ENCODE assay signal across 10 cellular contexts in the genomic region with DNA sequence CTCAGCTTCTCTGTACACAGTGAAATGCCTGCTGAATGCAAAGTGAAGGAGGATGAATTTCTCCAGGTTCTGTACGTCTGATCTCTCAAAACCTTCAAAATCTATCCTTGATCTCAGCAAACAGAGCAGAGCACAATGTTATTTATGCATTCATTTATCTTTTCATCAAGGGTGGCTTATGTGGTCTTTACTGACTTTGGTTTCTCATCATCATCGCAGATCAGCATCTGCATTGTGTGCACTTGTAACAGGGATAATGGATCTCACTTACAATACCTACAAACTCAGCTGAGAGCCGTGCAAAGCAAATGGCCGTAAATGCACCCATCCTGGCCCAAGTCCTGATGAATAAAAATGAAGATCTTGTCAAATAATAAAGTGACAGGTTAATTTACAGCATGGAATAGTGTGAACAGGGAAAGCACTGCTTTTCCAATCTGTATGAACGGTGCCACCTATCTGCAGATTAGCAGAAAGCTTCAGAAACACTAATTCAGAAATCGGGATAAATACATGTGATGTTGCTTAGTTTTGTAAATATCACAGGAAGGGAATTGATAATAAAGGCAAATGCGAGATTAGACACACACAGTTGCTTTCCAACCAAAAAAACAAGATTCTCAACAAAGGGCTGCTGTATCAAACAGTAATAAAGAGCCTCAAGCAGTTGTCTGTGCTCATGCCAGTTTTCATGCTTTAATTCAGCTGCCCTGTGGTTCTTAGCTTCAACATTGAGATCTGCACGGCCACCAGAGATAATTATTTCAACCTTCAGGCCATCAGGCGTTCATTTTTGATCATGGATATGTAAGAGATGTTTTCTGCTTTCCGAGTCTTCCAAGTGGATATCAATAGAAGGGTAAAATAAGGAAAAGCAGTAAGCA.
A peak's percentile ranks its signal among the peaks of the same experiment; 100 is the strongest.
DNase-seq lines count a peak whose midpoint lies in the region; ATAC-seq and TF ChIP-seq lines count a peak whose summit lies in the region.
"Had no signal": no experiment of that assay in that cellular context is flagged by ENCODE, and none has a peak within 500 bp of the region (broad histone marks: within the 10 kb centered on the region; RNA-seq: fewer than 3 reads in every experiment).

No MANE protein-coding gene starts in this region.

- intact Hi-C loops in gastrocnemius medialis (cut with DNase I; ENCODE audit: low total_unique reads) = no loop called here

- H3K27me3 ChIP-seq in Peyer's patch = no peaks in the 10 kb centered on the region
- no peaks in the 10 kb centered on the region for H3K27me3 ChIP-seq in gastrocnemius medialis
- H3K27me3 ChIP-seq: gastroesophageal sphincter had no signal

- H3K4me1 ChIP-seq in HEK293 (ENCODE audit: control insufficient read depth, insufficient read depth, low read length) (peaks cover 7% of the 10 kb centered on the region; the same call in 1 of the 2 replicates), Peyer's patch (peaks cover 0 to 4% (median 0%) of the 10 kb centered on the region in 4 donors), gastrocnemius medialis (peaks cover 15 to 19% of the 10 kb centered on the region in 2 donors)

- H3K36me3 ChIP-seq in HEK293 (ENCODE audit: control insufficient read depth in 2 of 2, insufficient read depth in 1 of 2, low read length in 2 of 2) = no peaks in the 10 kb centered on the region
- H3K36me3 ChIP-seq in Peyer's patch = no peaks in the 10 kb centered on the region
- H3K36me3 ChIP-seq in gastrocnemius medialis = no peaks in the 10 kb centered on the region
- H3K36me3 ChIP-seq: gastroesophageal sphincter had no signal

- POLR2A ChIA-PET in HEK293 (lab: Yijun Ruan, JAX) = no interaction called here

- H3K4me3 ChIP-seq in HEK293 (ENCODE audit: low read depth, low read length) (no peak overlapping the region), Peyer's patch (no peak overlapping the region), gastrocnemius medialis (no peak overlapping the region)
- H3K4me3 ChIP-seq: gastroesophageal sphincter had no signal

- no peak for TF ChIP-seq POLR2A in Peyer's patch (IDR thresholded peaks at IDR 0.05)
- no peak for TF ChIP-seq POLR2A in gastrocnemius medialis (IDR thresholded peaks at IDR 0.05)

- peak; percentile 4 to 37 for DNase-seq in AML-193 (lab: John Stamatoyannopoulos, UW)
- peak; percentile 33 for DNase-seq in SK-N-DZ (ENCODE audit: low spot score)
- peak; percentile 69 for DNase-seq in inferior parietal cortex (ENCODE audit: extremely low spot score)
- no peak for DNase-seq in Peyer's patch
- DNase-seq in gastrocnemius medialis = no peak
- DNase-seq: activated CD4-positive, alpha-beta T cell treated with anti-CD3 and anti-CD28 coated beads, Interleukin-2, amount 50 U/mL, for 1 hour had no signal

- ATAC-seq in gastrocnemius medialis (no peak), HG02763 (IDR thresholded peaks at IDR 0.05; ENCODE audit: unreplicated experiment) (no peak), HG03139 (IDR thresholded peaks at IDR 0.05; ENCODE audit: unreplicated experiment) (no peak)
- ATAC-seq: gastroesophageal sphincter had no signal

- no peak overlapping the region for H3K27ac ChIP-seq in HEK293 (ENCODE audit: extremely low read depth, low read depth, low read length)
- H3K27ac ChIP-seq in Peyer's patch = no peak overlapping the region
- H3K27ac ChIP-seq in gastrocnemius medialis = no peak overlapping the region
- H3K27ac ChIP-seq: gastroesophageal sphincter had no signal

- TF ChIP-seq CTCF in HEK293 (tag by site-specific recombination; IDR thresholded peaks at IDR 0.05) (no peak), Peyer's patch (IDR thresholded peaks at IDR 0.05) (peak in 2 of 6 experiments; percentile 14 to 29), gastrocnemius medialis (IDR thresholded peaks at IDR 0.05 in 4 of 5, conservative IDR thresholded peaks at IDR 0.05 in 1 of 5) (peak in 2 of 5 experiments; percentile 23 to 33)

- H3K9me3 ChIP-seq in HEK293 (ENCODE audit: control insufficient read depth, insufficient read depth, low read depth, low read length) = no peaks in the 10 kb centered on the region
- no peaks in the 10 kb centered on the region for H3K9me3 ChIP-seq in Peyer's patch
- H3K9me3 ChIP-seq in gastrocnemius medialis = no peaks in the 10 kb centered on the region
- H3K9me3 ChIP-seq: gastroesophageal sphincter had no signal

- in situ Hi-C loops in gastrocnemius medialis (cut with MboI; ENCODE audit: low sequenced_read_pairs in 4 of 4) = no loop called here

- CTCF ChIA-PET in HEK293 (lab: Yijun Ruan, JAX) = interaction anchor here (0.5 to 2.0 kb wide), 20 partner anchors 10 to 1262 kb away, joined by 3 to 11 read pairs (median 4); no protein-coding TSS in a partner anchor

TF ChIP-seq in HEK293, 187 proteins besides CTCF, POLR2A, EP300 and RAD21 (continues in another document):
- TF ChIP-seq ZNF274 (IDR thresholded peaks at IDR 0.05; ENCODE audit: low read length) (no peak), ZNF274 (tag by site-specific recombination; IDR thresholded peaks at IDR 0.05; ENCODE audit: borderline replicate concordance) (no peak), GLIS2 (tag by site-specific recombination; IDR thresholded peaks at IDR 0.05) (no peak), ZNF623 (tag by site-specific recombination; IDR thresholded peaks at IDR 0.05) (no peak), ZNF239 (tag by site-specific recombination; IDR thresholded peaks at IDR 0.05) (no peak), ZNF707 (tag by site-specific recombination; IDR thresholded peaks at IDR 0.05) (no peak), ZNF19 (tag by site-specific recombination; IDR thresholded peaks at IDR 0.05; ENCODE audit: low read depth) (no peak), ZNF837 (tag by site-specific recombination; IDR thresholded peaks at IDR 0.05) (no peak), IKZF3 (tag by site-specific recombination; IDR thresholded peaks at IDR 0.05) (no peak), ZNF658 (tag by site-specific recombination; IDR thresholded peaks at IDR 0.05) (no peak), SETDB1 (IDR thresholded peaks at IDR 0.05; ENCODE audit: insufficient read length, low read length) (no peak), ZNF350 (tag by site-specific recombination; IDR thresholded peaks at IDR 0.05) (no peak), ZNF514 (tag by site-specific recombination; IDR thresholded peaks at IDR 0.05) (no peak), ZNF211 (tag by site-specific recombination; IDR thresholded peaks at IDR 0.05; ENCODE audit: low read depth) (no peak), ZNF157 (tag by site-specific recombination; IDR thresholded peaks at IDR 0.05) (no peak), ZNF184 (tag by site-specific recombination; IDR thresholded peaks at IDR 0.05) (no peak), SP3 (tag by site-specific recombination; IDR thresholded peaks at IDR 0.05) (no peak), PRDM1 (tag by site-specific recombination; IDR thresholded peaks at IDR 0.05) (peak; percentile 45; the same call in 1 of the 2 replicates), ZNF561 (tag by site-specific recombination; IDR thresholded peaks at IDR 0.05; ENCODE audit: borderline replicate concordance) (no peak), ZNF335 (tag by site-specific recombination; conservative IDR thresholded peaks at IDR 0.05) (0 out of 2 replicates have a peak, but pooled peaks have one; percentile 19), ZNF433 (tag by site-specific recombination; IDR thresholded peaks at IDR 0.05; ENCODE audit: low read depth) (no peak)
- TF ChIP-seq, protein P1, sequence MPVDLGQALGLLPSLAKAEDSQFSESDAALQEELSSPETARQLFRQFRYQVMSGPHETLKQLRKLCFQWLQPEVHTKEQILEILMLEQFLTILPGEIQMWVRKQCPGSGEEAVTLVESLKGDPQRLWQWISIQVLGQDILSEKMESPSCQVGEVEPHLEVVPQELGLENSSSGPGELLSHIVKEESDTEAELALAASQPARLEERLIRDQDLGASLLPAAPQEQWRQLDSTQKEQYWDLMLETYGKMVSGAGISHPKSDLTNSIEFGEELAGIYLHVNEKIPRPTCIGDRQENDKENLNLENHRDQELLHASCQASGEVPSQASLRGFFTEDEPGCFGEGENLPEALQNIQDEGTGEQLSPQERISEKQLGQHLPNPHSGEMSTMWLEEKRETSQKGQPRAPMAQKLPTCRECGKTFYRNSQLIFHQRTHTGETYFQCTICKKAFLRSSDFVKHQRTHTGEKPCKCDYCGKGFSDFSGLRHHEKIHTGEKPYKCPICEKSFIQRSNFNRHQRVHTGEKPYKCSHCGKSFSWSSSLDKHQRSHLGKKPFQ (tag by site-specific recombination; IDR thresholded peaks at IDR 0.05) = peak; percentile 95
- TF ChIP-seq, protein P2, sequence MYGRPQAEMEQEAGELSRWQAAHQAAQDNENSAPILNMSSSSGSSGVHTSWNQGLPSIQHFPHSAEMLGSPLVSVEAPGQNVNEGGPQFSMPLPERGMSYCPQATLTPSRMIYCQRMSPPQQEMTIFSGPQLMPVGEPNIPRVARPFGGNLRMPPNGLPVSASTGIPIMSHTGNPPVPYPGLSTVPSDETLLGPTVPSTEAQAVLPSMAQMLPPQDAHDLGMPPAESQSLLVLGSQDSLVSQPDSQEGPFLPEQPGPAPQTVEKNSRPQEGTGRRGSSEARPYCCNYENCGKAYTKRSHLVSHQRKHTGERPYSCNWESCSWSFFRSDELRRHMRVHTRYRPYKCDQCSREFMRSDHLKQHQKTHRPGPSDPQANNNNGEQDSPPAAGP (tag by site-specific recombination; IDR thresholded peaks at IDR 0.05) = no peak
- TF ChIP-seq, protein P3, sequence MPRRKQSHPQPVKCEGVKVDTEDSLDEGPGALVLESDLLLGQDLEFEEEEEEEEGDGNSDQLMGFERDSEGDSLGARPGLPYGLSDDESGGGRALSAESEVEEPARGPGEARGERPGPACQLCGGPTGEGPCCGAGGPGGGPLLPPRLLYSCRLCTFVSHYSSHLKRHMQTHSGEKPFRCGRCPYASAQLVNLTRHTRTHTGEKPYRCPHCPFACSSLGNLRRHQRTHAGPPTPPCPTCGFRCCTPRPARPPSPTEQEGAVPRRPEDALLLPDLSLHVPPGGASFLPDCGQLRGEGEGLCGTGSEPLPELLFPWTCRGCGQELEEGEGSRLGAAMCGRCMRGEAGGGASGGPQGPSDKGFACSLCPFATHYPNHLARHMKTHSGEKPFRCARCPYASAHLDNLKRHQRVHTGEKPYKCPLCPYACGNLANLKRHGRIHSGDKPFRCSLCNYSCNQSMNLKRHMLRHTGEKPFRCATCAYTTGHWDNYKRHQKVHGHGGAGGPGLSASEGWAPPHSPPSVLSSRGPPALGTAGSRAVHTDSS (tag by site-specific recombination; IDR thresholded peaks at IDR 0.05) = peak; percentile 15; the same call in 1 of the 2 replicates

Comparison
In these comparisons a context has a peak if more than half of its experiments do, and no peak if none do; other contexts are left out.
1. DNase-seq: peak in AML-193 (2 of 2), SK-N-DZ (single experiment) and inferior parietal cortex (single experiment); none in Peyer's patch (0 of 3) and gastrocnemius medialis (0 of 2).